In the genomic region with DNA sequence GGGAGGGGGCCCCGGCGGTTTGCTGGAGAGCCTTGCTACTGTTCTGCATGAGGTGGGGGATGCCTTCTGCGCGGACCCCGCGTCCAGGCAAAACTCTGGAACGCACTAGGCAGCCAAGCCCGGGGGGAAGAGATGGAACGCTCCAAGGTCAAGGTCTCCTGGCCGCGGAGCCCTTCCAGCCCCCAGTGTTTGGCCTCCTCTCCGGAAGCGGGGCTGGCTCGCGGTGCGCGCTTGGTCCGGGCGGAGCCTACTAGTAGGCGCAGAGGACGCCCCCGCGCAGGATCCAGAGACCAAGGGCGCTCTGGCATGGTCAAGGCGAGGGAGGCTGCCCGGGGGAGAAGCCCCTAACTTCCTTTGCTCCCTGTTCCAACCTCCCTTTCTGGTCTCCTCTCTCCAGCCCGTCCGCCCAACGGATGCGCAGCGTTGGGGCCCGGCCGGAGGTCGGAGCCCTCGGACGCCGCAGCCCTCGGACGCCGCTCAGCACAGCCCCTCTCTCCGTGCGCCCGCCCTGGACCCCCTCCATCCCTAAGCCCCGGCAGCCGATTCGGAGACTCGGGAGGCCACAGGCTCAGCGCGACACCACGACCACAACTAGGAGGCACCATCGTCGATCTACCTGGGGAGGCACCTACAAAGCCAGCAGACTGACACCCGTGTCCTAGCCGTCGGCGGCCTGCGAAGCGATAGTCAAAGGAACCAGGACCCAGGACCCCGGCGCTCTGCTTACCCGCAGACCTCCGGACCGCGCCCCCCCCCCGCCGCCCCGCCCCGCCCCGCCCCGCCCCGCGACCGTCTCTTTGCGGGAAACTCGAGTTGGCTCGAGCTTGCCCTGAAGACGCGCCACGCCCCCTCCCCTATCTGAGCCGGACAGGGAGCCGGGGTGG, we compare ENCODE assay signal across 8 cellular contexts. TPM values are rescaled to one million over a fixed set of nuclear protein-coding genes. Genes with fewer than 3 reads are reported as not detected.
DNase-seq lines count a peak whose midpoint lies in the region; ATAC-seq and TF ChIP-seq lines count a peak whose summit lies in the region.

No MANE protein-coding gene starts in this region.

- no peaks in the 10 kb centered on the region for H3K9me3 Mint-ChIP-seq in activated CD8-positive, alpha-beta T cell treated with anti-CD3 and anti-CD28 coated beads for 36 hours

- TF ChIP-seq CTCF in GM13976 (IDR thresholded peaks at IDR 0.05; ENCODE audit: borderline replicate concordance, control extremely low read depth, extremely low read depth, insufficient read depth, missing control alignments) (no peak), right atrium auricular region (IDR thresholded peaks at IDR 0.05) (no peak)
- TF ChIP-seq CTCF in activated CD8-positive, alpha-beta T cell treated with anti-CD3 and anti-CD28 coated beads for 36 hours (IDR thresholded peaks at IDR 0.05), result no peak

- peaks cover 0 to 17% of the 10 kb centered on the region in 2 donors for H3K27me3 ChIP-seq in right atrium auricular region
- peaks cover 89% of the 10 kb centered on the region for H3K27me3 ChIP-seq in skeletal muscle satellite cell (ENCODE audit: control insufficient read depth, insufficient read depth, low read length)

- peaks cover 0 to 31% of the 10 kb centered on the region in 2 donors for H3K4me1 ChIP-seq in right atrium auricular region
- peaks cover 21% of the 10 kb centered on the region for H3K4me1 ChIP-seq in skeletal muscle satellite cell (ENCODE audit: control insufficient read depth, insufficient read depth, low read length)

- DNase-seq in GM13976 (ENCODE audit: low spot score), result peak; percentile 57
- DNase-seq in activated CD8-positive, alpha-beta T cell treated with anti-CD3 and anti-CD28 coated beads for 36 hours, result peak; percentile 20
- no peak for DNase-seq in right atrium auricular region (ENCODE audit: low spot score)
- no peak for DNase-seq in SHP77 (lab: John Stamatoyannopoulos, UW)
- no peak for DNase-seq in MV-4-11 (lab: John Stamatoyannopoulos, UW)
- no peak for DNase-seq in NCI-H2171 (lab: John Stamatoyannopoulos, UW)

- H3K4me3 ChIP-seq in right atrium auricular region, result peak overlapping the region; percentile 39 to 55
- H3K4me3 ChIP-seq in skeletal muscle satellite cell (ENCODE audit: low read length), result peak overlapping the region; percentile 68

- intact Hi-C loops in activated CD8-positive, alpha-beta T cell treated with anti-CD3 and anti-CD28 coated beads for 36 hours (cut with micrococcal nuclease), result no loop called here

- no peak overlapping the region for H3K27ac Mint-ChIP-seq in activated CD8-positive, alpha-beta T cell treated with anti-CD3 and anti-CD28 coated beads for 36 hours

- no peaks in the 10 kb centered on the region for H3K9me3 ChIP-seq in right atrium auricular region
- H3K9me3 ChIP-seq in skeletal muscle satellite cell (replicated peaks; ENCODE audit: low read length), result no peaks in the 10 kb centered on the region

- in situ Hi-C loops in GM13976 (cut with MboI; ENCODE audit: low sequenced_read_pairs, unreplicated experiment), result no loop called here

- peak; percentile 31 for ATAC-seq in HG02759 (IDR thresholded peaks at IDR 0.05; ENCODE audit: unreplicated experiment)
- no peak for ATAC-seq in activated CD8-positive, alpha-beta T cell treated with anti-CD3 and anti-CD28 coated beads for 36 hours

- peak overlapping the region; percentile 65 for H3K4me3 Mint-ChIP-seq in activated CD8-positive, alpha-beta T cell treated with anti-CD3 and anti-CD28 coated beads for 36 hours

- peaks cover 9% of the 10 kb centered on the region for H3K4me1 Mint-ChIP-seq in activated CD8-positive, alpha-beta T cell treated with anti-CD3 and anti-CD28 coated beads for 36 hours (ENCODE audit: low read depth)

- peaks cover 64% of the 10 kb centered on the region for H3K27me3 Mint-ChIP-seq in activated CD8-positive, alpha-beta T cell treated with anti-CD3 and anti-CD28 coated beads for 36 hours

- peak overlapping the region; percentile 90 for H3K4me2 ChIP-seq in skeletal muscle satellite cell (ENCODE audit: low read length)

- H3K36me3 ChIP-seq in right atrium auricular region (no peaks in the 10 kb centered on the region), skeletal muscle satellite cell (ENCODE audit: insufficient read depth, low read length) (no peaks in the 10 kb centered on the region)

- CTCF ChIA-PET in activated CD8-positive, alpha-beta T cell treated with anti-CD3 and anti-CD28 coated beads for 36 hours (lab: Charles Lee), result interaction anchor here (1.3 kb wide), 1 partner anchor 120 kb away, joined by 5 read pairs; no protein-coding TSS in a partner anchor

- no peaks in the 10 kb centered on the region for H3K36me3 Mint-ChIP-seq in activated CD8-positive, alpha-beta T cell treated with anti-CD3 and anti-CD28 coated beads for 36 hours (ENCODE audit: low read depth)

- POLR2A ChIA-PET in activated CD8-positive, alpha-beta T cell treated with anti-CD3 and anti-CD28 coated beads for 36 hours (lab: Charles Lee), result interaction anchor here (0.7 kb wide), 1 partner anchor 1034 kb away, joined by 3 read pairs; no protein-coding TSS in a partner anchor

- H3K27ac ChIP-seq in right atrium auricular region, result peak overlapping the region in 1 of 2 donors; percentile 56

- no peak overlapping the region for H3K9ac ChIP-seq in skeletal muscle satellite cell (ENCODE audit: low read depth, low read length)

RNA-seq across cellular contexts. Expression of a gene that starts 0.6 kb away (rescaled TPM):
- total RNA-seq in activated CD8-positive, alpha-beta T cell treated with anti-CD3 and anti-CD28 coated beads for 36 hours, result not detected
- 1 to 10 TPM in 1 of 2 donors, under 1 TPM in 1; 0.93 to 6.0 TPM for total RNA-seq in right atrium auricular region
- not detected in 2 replicates for total RNA-seq in skeletal muscle satellite cell (2012; rRNA removed)

Comparison
In these comparisons a context has a peak if more than half of its experiments do, and no peak if none do; other contexts are left out.
1. DNase-seq: peak in GM13976 (single experiment) and activated CD8-positive, alpha-beta T cell treated with anti-CD3 and anti-CD28 coated beads for 36 hours (single experiment); none in right atrium auricular region (single experiment), SHP77 (0 of 2), MV-4-11 (single experiment) and NCI-H2171 (single experiment).